ENCODE assay signal across 1 cellular context in the genomic region with DNA sequence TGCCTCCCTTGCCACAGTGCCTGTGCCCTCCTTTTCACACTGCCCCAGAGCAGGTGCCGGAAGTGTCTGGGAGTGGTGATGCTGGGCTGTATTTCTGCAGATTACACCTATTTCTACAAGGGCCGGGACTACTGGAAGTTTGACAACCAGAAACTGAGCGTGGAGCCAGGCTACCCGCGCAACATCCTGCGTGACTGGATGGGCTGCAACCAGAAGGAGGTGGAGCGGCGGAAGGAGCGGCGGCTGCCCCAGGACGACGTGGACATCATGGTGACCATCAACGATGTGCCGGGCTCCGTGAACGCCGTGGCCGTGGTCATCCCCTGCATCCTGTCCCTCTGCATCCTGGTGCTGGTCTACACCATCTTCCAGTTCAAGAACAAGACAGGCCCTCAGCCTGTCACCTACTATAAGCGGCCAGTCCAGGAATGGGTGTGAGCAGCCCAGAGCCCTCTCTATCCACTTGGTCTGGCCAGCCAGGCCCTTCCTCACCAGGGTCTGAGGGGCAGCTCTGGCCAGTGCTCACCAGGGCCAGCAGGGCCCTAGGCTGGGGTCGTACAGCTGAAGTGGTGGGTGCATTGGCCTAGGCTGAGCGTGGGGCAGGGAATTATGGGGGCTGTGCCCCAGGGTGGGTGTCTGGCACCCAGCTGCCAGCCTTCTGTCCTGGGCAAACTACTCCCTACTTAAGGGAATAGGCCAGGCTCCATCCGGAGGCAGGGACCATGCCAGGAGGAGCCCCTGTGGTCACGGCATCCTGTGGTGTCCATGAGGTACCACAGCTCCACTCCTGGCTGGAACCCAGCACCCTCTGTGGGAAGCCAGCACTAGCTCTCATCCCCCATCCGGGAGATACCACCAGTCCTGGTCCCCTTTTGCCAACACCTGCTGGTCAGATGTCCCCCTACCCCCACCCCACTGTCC.
TF ChIP-seq lines count a peak whose summit lies in the region.

No MANE protein-coding gene starts in this region.

TF ChIP-seq in HepG2, 621 proteins besides CTCF, POLR2A, EP300 and RAD21 (continued from another document):
- TF ChIP-seq GMEB1 (CRISPR knock-in tag; IDR thresholded peaks at IDR 0.05; ENCODE audit: borderline replicate concordance), result no peak
- peak; percentile 85 for TF ChIP-seq AGO1 (IDR thresholded peaks at IDR 0.05; ENCODE audit: low read depth, low read length, poor library complexity, severe bottlenecking)
- no peak for TF ChIP-seq ZFX (CRISPR knock-in tag; IDR thresholded peaks at IDR 0.05; ENCODE audit: low read depth)
- TF ChIP-seq NONO (IDR thresholded peaks at IDR 0.05), result no peak
- peak; percentile 41; the same call in 1 of the 2 replicates for TF ChIP-seq NONO (CRISPR knock-in tag; conservative IDR thresholded peaks at IDR 0.05)
- TF ChIP-seq ZNF773 (CRISPR knock-in tag; IDR thresholded peaks at IDR 0.05; ENCODE audit: borderline replicate concordance), result no peak
- TF ChIP-seq HNRNPL (IDR thresholded peaks at IDR 0.05; ENCODE audit: low read depth, low read length), result 0 out of 2 replicates have a peak, but pooled peaks have one; percentile 33
- TF ChIP-seq, protein P1, sequence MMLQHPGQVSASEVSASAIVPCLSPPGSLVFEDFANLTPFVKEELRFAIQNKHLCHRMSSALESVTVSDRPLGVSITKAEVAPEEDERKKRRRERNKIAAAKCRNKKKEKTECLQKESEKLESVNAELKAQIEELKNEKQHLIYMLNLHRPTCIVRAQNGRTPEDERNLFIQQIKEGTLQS (CRISPR knock-in tag; IDR thresholded peaks at IDR 0.05), result 0 out of 2 replicates have a peak, but pooled peaks have one; percentile 18
- no peak for TF ChIP-seq SNAPC4 (CRISPR knock-in tag; IDR thresholded peaks at IDR 0.05)
- TF ChIP-seq NAIF1 (CRISPR knock-in tag; IDR thresholded peaks at IDR 0.05; ENCODE audit: borderline replicate concordance), result no peak
